11 cellular contexts compared by ENCODE assay signal in the genomic region with DNA sequence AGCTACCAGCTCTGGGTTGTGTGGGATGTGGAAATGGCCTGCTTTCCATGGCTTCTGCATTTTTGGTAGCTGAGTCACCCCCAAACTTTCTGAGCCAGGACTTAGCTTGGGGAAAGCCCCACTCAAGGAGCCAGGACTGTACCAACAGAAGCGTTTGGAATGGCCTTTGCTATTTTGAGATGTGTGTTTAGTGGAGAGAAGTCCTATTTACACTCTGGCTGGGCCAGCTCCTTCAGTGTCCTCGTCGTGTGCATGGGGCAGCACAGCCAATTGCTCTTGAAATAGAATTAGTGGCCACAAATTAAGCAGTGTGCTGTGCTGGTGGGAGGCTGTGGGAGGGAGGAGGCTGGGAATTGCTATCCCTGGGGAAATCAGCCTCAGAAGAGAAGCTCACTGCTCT. TPM values are rescaled to one million over a fixed set of nuclear protein-coding genes. Genes with fewer than 3 reads are reported as not detected.
DNase-seq lines count a peak whose midpoint lies in the region; ATAC-seq and TF ChIP-seq lines count a peak whose summit lies in the region.
"Had no signal": no experiment of that assay in that cellular context is flagged by ENCODE, and none has a peak within 500 bp of the region (broad histone marks: within the 10 kb centered on the region; RNA-seq: fewer than 3 reads in every experiment).

No MANE protein-coding gene starts in this region.

- no CpG with 5 or more reads among the region's 3 CpGs for WGBS in neuronal stem cell (ENCODE audit: extremely low coverage in 2 of 2, insufficient read length in 2 of 2, insufficient replicate concordance in 1 of 2), 2 donors
- 28% methylated on average over 3 of the region's 3 CpGs for whole genome bisulfite sequencing in prostate gland

- H3K27me3 ChIP-seq in RWPE2 (ENCODE audit: insufficient read depth, poor library complexity, severe bottlenecking) (no peaks in the 10 kb centered on the region), neuronal stem cell (ENCODE audit: control insufficient read depth in 3 of 3, insufficient read depth in 3 of 3, low read depth in 1 of 3, low read length in 3 of 3) (peaks cover 0 to 8% (median 0%) of the 10 kb centered on the region in 3 experiments), prostate gland (replicated peaks; ENCODE audit: insufficient read depth) (no peaks in the 10 kb centered on the region)

- no peak overlapping the region for H2BK12ac ChIP-seq in neuronal stem cell (ENCODE audit: low read length)

- POLR2A ChIA-PET in HEK293T (lab: Yijun Ruan, JAX): no interaction called here

- DNase-seq in AG09319 (ENCODE audit: extremely low read depth, low read depth): peak; percentile 41
- no peak for DNase-seq in RWPE2 (ENCODE audit: low spot score)
- DNase-seq in fibroblast of peridontal ligament (ENCODE audit: extremely low read depth): peak; percentile 97
- DNase-seq in neuronal stem cell (ENCODE audit: low spot score): no peak
- no peak for DNase-seq in prostate gland (ENCODE audit: low spot score)
- DNase-seq in KG1 (lab: John Stamatoyannopoulos, UW): no peak
- DNase-seq in G401 (ENCODE audit: low spot score): no peak
- no peak for DNase-seq in HEK293T (ENCODE audit: extremely low spot score)
- DNase-seq: CD8-positive, alpha-beta memory T cell; naive B cell; NCI-H1436 had no signal

- TF ChIP-seq POLR2A in prostate gland (IDR thresholded peaks at IDR 0.05): no peak

- peaks cover 15% of the 10 kb centered on the region for H3K4me1 ChIP-seq in RWPE2 (ENCODE audit: insufficient read depth, poor library complexity, severe bottlenecking)
- H3K4me1 ChIP-seq in neuronal stem cell (ENCODE audit: control insufficient read depth in 2 of 2, insufficient read depth in 1 of 2, low read depth in 1 of 2, low read length in 2 of 2): peaks cover 0 to 4% of the 10 kb centered on the region in 2 donors
- no peaks in the 10 kb centered on the region for H3K4me1 ChIP-seq in prostate gland (replicated peaks)

- TF ChIP-seq CTCF in AG09319 (IDR thresholded peaks at IDR 0.05; ENCODE audit: low read depth, low read length) (no peak), RWPE2 (IDR thresholded peaks at IDR 0.05; ENCODE audit: poor library complexity, severe bottlenecking) (no peak), prostate gland (IDR thresholded peaks at IDR 0.05) (no peak)

- H3K23ac ChIP-seq in neuronal stem cell (ENCODE audit: low read depth, low read length, poor library complexity): no peak overlapping the region

- H2BK120ac ChIP-seq in neuronal stem cell (ENCODE audit: low read depth, low read length): no peak overlapping the region

- no peak overlapping the region for H2BK5ac ChIP-seq in neuronal stem cell (ENCODE audit: low read length)

- no peak overlapping the region for H4K8ac ChIP-seq in neuronal stem cell (ENCODE audit: low read depth, low read length)

- H3K79me1 ChIP-seq in neuronal stem cell (ENCODE audit: low read depth, low read length): no peaks in the 10 kb centered on the region

- intact Hi-C loops in prostate gland (cut with DNase I): no loop called here

- no peak overlapping the region for H2BK15ac ChIP-seq in neuronal stem cell (ENCODE audit: low read length)

- H3K9me3 ChIP-seq in RWPE2 (ENCODE audit: severe bottlenecking) (no peaks in the 10 kb centered on the region), neuronal stem cell (replicated peaks in 1 of 2; ENCODE audit: control insufficient read depth in 2 of 2, insufficient read depth in 1 of 2, low read depth in 1 of 2, low read length in 2 of 2) (no peaks in the 10 kb centered on the region), prostate gland (no peaks in the 10 kb centered on the region)

- H3K27ac ChIP-seq in RWPE2 (ENCODE audit: poor library complexity, severe bottlenecking) (no peak overlapping the region), neuronal stem cell (replicated peaks; ENCODE audit: low read length) (no peak overlapping the region), prostate gland (no peak overlapping the region)

- H2AK5ac ChIP-seq in neuronal stem cell (ENCODE audit: low read depth, low read length): no peak overlapping the region

- ATAC-seq in RWPE2 (ENCODE audit: low read depth): peak; percentile 79

- H3K4ac ChIP-seq in neuronal stem cell (ENCODE audit: low read length): no peak overlapping the region

- no peak overlapping the region for H3K4me3 ChIP-seq in RWPE2 (ENCODE audit: severe bottlenecking)
- no peak overlapping the region for H3K4me3 ChIP-seq in neuronal stem cell (ENCODE audit: low read length in 2 of 2)
- H3K4me3 ChIP-seq in prostate gland: no peak overlapping the region

- CTCF ChIA-PET in HEK293T (lab: Yijun Ruan, JAX): no interaction called here

- H2AFZ ChIP-seq in neuronal stem cell (ENCODE audit: low read length): no peak overlapping the region

- in situ Hi-C loops in G401 (cut with HindIII; ENCODE audit: low sequenced_read_pairs): no loop called here

- H3K4me2 ChIP-seq in neuronal stem cell (ENCODE audit: insufficient read depth, low read length, poor library complexity, severe bottlenecking): no peak overlapping the region

- H3K36me3 ChIP-seq in RWPE2 (ENCODE audit: low read depth) (no peaks in the 10 kb centered on the region), neuronal stem cell (replicated peaks in 1 of 2; ENCODE audit: control insufficient read depth in 2 of 2, insufficient read depth in 2 of 2, low read length in 2 of 2) (no peaks in the 10 kb centered on the region), prostate gland (no peaks in the 10 kb centered on the region)

- H3K9ac ChIP-seq in neuronal stem cell (ENCODE audit: low read depth, low read length, poor library complexity): no peak overlapping the region

- no peak overlapping the region for H4K91ac ChIP-seq in neuronal stem cell (ENCODE audit: low read depth, low read length, poor library complexity)

- peak overlapping the region; percentile 7 for H3K18ac ChIP-seq in neuronal stem cell (ENCODE audit: low read length)

- no peak overlapping the region for H3K14ac ChIP-seq in neuronal stem cell (ENCODE audit: low read length)

TF ChIP-seq in HEK293T, 16 proteins besides CTCF, POLR2A, EP300 and RAD21:
- TF ChIP-seq FOXA1 (IDR thresholded peaks at IDR 0.05): no peak
- no peak for TF ChIP-seq ELF4 (IDR thresholded peaks at IDR 0.05)
- TF ChIP-seq SP1 (IDR thresholded peaks at IDR 0.05): no peak
- TF ChIP-seq ARNT (IDR thresholded peaks at IDR 0.05): no peak
- TF ChIP-seq FOXM1 (IDR thresholded peaks at IDR 0.05; ENCODE audit: borderline replicate concordance): no peak
- TF ChIP-seq FOXK2 (IDR thresholded peaks at IDR 0.05): no peak
- TF ChIP-seq SUZ12 (IDR thresholded peaks at IDR 0.05): no peak
- TF ChIP-seq LEF1 (IDR thresholded peaks at IDR 0.05; ENCODE audit: borderline replicate concordance): no peak
- no peak for TF ChIP-seq ZNF384 (IDR thresholded peaks at IDR 0.05)
- no peak for TF ChIP-seq L3MBTL2 (conservative IDR thresholded peaks at IDR 0.05)
- no peak for TF ChIP-seq NFRKB (IDR thresholded peaks at IDR 0.05)
- TF ChIP-seq HDGF (IDR thresholded peaks at IDR 0.05; ENCODE audit: borderline replicate concordance): no peak
- no peak for TF ChIP-seq TARDBP (IDR thresholded peaks at IDR 0.05)
- TF ChIP-seq BHLHE40 (IDR thresholded peaks at IDR 0.05; ENCODE audit: borderline replicate concordance): no peak
- TF ChIP-seq, protein P1, sequence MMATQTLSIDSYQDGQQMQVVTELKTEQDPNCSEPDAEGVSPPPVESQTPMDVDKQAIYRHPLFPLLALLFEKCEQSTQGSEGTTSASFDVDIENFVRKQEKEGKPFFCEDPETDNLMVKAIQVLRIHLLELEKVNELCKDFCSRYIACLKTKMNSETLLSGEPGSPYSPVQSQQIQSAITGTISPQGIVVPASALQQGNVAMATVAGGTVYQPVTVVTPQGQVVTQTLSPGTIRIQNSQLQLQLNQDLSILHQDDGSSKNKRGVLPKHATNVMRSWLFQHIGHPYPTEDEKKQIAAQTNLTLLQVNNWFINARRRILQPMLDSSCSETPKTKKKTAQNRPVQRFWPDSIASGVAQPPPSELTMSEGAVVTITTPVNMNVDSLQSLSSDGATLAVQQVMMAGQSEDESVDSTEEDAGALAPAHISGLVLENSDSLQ (IDR thresholded peaks at IDR 0.05): no peak
- no peak for TF ChIP-seq CTBP1 (IDR thresholded peaks at IDR 0.05; ENCODE audit: borderline replicate concordance)

RNA-seq across cellular contexts. Expression of a gene that starts 51.6 kb away (rescaled TPM):
- polyA plus RNA-seq in neuronal stem cell (2013, experiment 1 of 2): 1.8 TPM
- 1.5 TPM for polyA plus RNA-seq in neuronal stem cell (2013, experiment 2 of 2)
- total RNA-seq in prostate gland: 10 to 100 TPM; 10.2 to 32.8 TPM
- total RNA-seq in G401 (2014; rRNA removed; shearing (Covaris generic)): not detected in 2 replicates
- total RNA-seq: CD8-positive, alpha-beta memory T cell had no signal
- polyA plus RNA-seq: CD8-positive, alpha-beta memory T cell had no signal

Comparison
In these comparisons a context has a peak if more than half of its experiments do, and no peak if none do; other contexts are left out.
1. DNase-seq: peak in AG09319 (single experiment) and fibroblast of peridontal ligament (single experiment); none in RWPE2 (single experiment), neuronal stem cell (single experiment), prostate gland (single experiment), KG1 (single experiment), G401 (single experiment) and HEK293T (single experiment).
2. RNA of a gene that starts 51.6 kb away (total RNA-seq): 10.2 to 32.8 TPM in prostate gland; not detected in G401; every median in the first group is over 10 times any median in the second.